ENCODE assay signal across 10 cellular contexts in genomic region chr3:8996681-8997121, GRCh38. TPM values are rescaled to one million over a fixed set of nuclear protein-coding genes. Genes with fewer than 3 reads are reported as not detected.
A peak's percentile ranks its signal among the peaks of the same experiment; 100 is the strongest.
DNase-seq lines count a peak whose midpoint lies in the region; ATAC-seq and TF ChIP-seq lines count a peak whose summit lies in the region.
"Had no signal": no experiment of that assay in that cellular context is flagged by ENCODE, and none has a peak within 500 bp of the region (broad histone marks: within the 10 kb centered on the region; RNA-seq: fewer than 3 reads in every experiment).

No MANE protein-coding gene starts in this region.

- no peak overlapping the region for H2AK5ac ChIP-seq in mesendoderm (ENCODE audit: low read length)

- no peak overlapping the region for H4K5ac ChIP-seq in mesendoderm (ENCODE audit: low read length)

- no peak overlapping the region for H2BK5ac ChIP-seq in mesendoderm (ENCODE audit: low read length)

- in situ Hi-C loops in transverse colon (cut with MboI; ENCODE audit: low pct_ligation_motif_present in 1 of 4, low pct_unique_long_range_greater_than_20kb in 1 of 4, low sequenced_read_pairs in 3 of 4): loop anchor here in 1 of 4 donors (10.0 kb wide), 1 partner anchor 68 kb away; no protein-coding TSS in a partner anchor

- no peak overlapping the region for H3K18ac ChIP-seq in mesendoderm (ENCODE audit: low read length)

- H3K27me3 ChIP-seq in esophagus muscularis mucosa (no peaks in the 10 kb centered on the region), mesendoderm (ENCODE audit: insufficient read depth, low read length, poor library complexity) (no peaks in the 10 kb centered on the region), transverse colon (no peaks in the 10 kb centered on the region)
- H3K27me3 ChIP-seq: MG63 had no signal

- H3K79me1 ChIP-seq in mesendoderm (ENCODE audit: low read length): no peaks in the 10 kb centered on the region

- no peak overlapping the region for H3K4ac ChIP-seq in mesendoderm (ENCODE audit: low read depth, low read length)

- H4K8ac ChIP-seq in mesendoderm (ENCODE audit: low read depth, low read length): no peak overlapping the region

- H3K4me3 ChIP-seq in esophagus muscularis mucosa (peak overlapping the region in 1 of 4 donors; percentile 20), mesendoderm (ENCODE audit: low read length) (no peak overlapping the region), transverse colon (no peak overlapping the region)
- H3K4me3 ChIP-seq: MG63 had no signal

- H3K23ac ChIP-seq in mesendoderm (ENCODE audit: low read length): no peak overlapping the region

- H3K56ac ChIP-seq in mesendoderm (ENCODE audit: low read length): no peak overlapping the region

- WGBS in esophagus muscularis mucosa: 30% methylated on average over 12 of the region's 12 CpGs
- no CpG with 5 or more reads among the region's 12 CpGs for WGBS in mesendoderm (ENCODE audit: extremely low coverage, insufficient coverage, low lambda C conversion rate)
- WGBS in transverse colon (ENCODE audit: low coverage in 1 of 2), 2 donors: 62 to 65% methylated on average over 7 to 12 of the region's 12 CpGs

- H3K9me3 ChIP-seq in esophagus muscularis mucosa: no peaks in the 10 kb centered on the region
- H3K9me3 ChIP-seq in transverse colon: no peaks in the 10 kb centered on the region
- H3K9me3 ChIP-seq: MG63 had no signal

- H3K9ac ChIP-seq in mesendoderm (ENCODE audit: low read length): no peak overlapping the region

- no peak overlapping the region for H2BK120ac ChIP-seq in mesendoderm (ENCODE audit: low read depth, low read length)

- intact Hi-C loops in esophagus muscularis mucosa (cut with DNase I): no loop called here
- intact Hi-C loops in transverse colon (cut with DNase I; ENCODE audit: low total_unique reads): no loop called here

- TF ChIP-seq EP300 in esophagus muscularis mucosa (IDR thresholded peaks at IDR 0.05) (no peak), transverse colon (IDR thresholded peaks at IDR 0.05; ENCODE audit: low read depth) (no peak)

- peak overlapping the region in 3 of 4 donors; percentile 6 to 25 (median 15) for H3K27ac ChIP-seq in esophagus muscularis mucosa (replicated peaks in 1 of 4)
- no peak overlapping the region for H3K27ac ChIP-seq in mesendoderm (ENCODE audit: low read depth, low read length)
- peak overlapping the region in 1 of 4 donors; percentile 41 for H3K27ac ChIP-seq in transverse colon

- H3K79me2 ChIP-seq in mesendoderm (ENCODE audit: control insufficient read depth, insufficient read depth, low read length): no peaks in the 10 kb centered on the region

- no peak overlapping the region for H3K4me2 ChIP-seq in mesendoderm (ENCODE audit: low read length)

- TF ChIP-seq CTCF in esophagus muscularis mucosa (IDR thresholded peaks at IDR 0.05): peak in 2 of 3 experiments; percentile 31 to 41
- peak in 3 of 5 experiments; percentile 10 to 22 (median 15) for TF ChIP-seq CTCF in transverse colon (IDR thresholded peaks at IDR 0.05)

- DNase-seq in LHCN-M2 (ENCODE audit: low read depth) (peak; percentile 40), esophagus muscularis mucosa (ENCODE audit: extremely low spot score) (no peak), mesendoderm (peak; percentile 54), transverse colon (no peak), NCI-H128 (lab: John Stamatoyannopoulos, UW; ENCODE audit: unreplicated experiment) (no peak), NCI-H2107 (lab: John Stamatoyannopoulos, UW) (no peak), LoVo (ENCODE audit: low spot score) (no peak)
- DNase-seq: MG63; stimulated activated CD4-positive, alpha-beta T cell treated with anti-CD3 and anti-CD28 coated beads, Interleukin-4, amount 100 ng/mL, for 24 hours had no signal

- ATAC-seq in HG02678 (IDR thresholded peaks at IDR 0.05; ENCODE audit: unreplicated experiment): no peak

- H3K36me3 ChIP-seq in esophagus muscularis mucosa: no peaks in the 10 kb centered on the region
- no peaks in the 10 kb centered on the region for H3K36me3 ChIP-seq in mesendoderm (ENCODE audit: control insufficient read depth, insufficient read depth, low read length)
- H3K36me3 ChIP-seq in transverse colon: no peaks in the 10 kb centered on the region
- H3K36me3 ChIP-seq: MG63 had no signal

- H2BK15ac ChIP-seq in mesendoderm (replicated peaks; ENCODE audit: low read depth): no peak overlapping the region

- TF ChIP-seq POLR2A in esophagus muscularis mucosa (IDR thresholded peaks at IDR 0.05; ENCODE audit: low read depth): no peak
- TF ChIP-seq POLR2A in transverse colon (IDR thresholded peaks at IDR 0.05): no peak

- peaks cover 9 to 15% (median 14%) of the 10 kb centered on the region in 4 donors for H3K4me1 ChIP-seq in esophagus muscularis mucosa
- H3K4me1 ChIP-seq in mesendoderm (ENCODE audit: control insufficient read depth, low read depth, low read length): no peaks in the 10 kb centered on the region
- H3K4me1 ChIP-seq in transverse colon: no peaks in the 10 kb centered on the region

RNA-seq across cellular contexts. Expression of gene RAD18, which starts 33.4 kb away (rescaled TPM):
- total RNA-seq in LHCN-M2 (2014; rRNA removed): 25.7 and 26.8 TPM in 2 replicates
- 7.5 TPM for polyA plus RNA-seq in LHCN-M2 (2012)
- total RNA-seq in esophagus muscularis mucosa: 1 to 10 TPM; 3.4 to 6.6 (median 5.2) TPM
- 23.8 TPM for polyA plus RNA-seq in mesendoderm (2013, experiment 1 of 2)
- polyA plus RNA-seq in mesendoderm (2013, experiment 2 of 2): 23.6 TPM
- total RNA-seq in transverse colon: 10 to 100 TPM in 1 of 4 donors, 1 to 10 TPM in 3; 8.6 to 11.9 (median 9.7) TPM

Comparison
In these comparisons a context has a peak if more than half of its experiments do, and no peak if none do; other contexts are left out.
1. DNase-seq: peak in LHCN-M2 (single experiment) and mesendoderm (single experiment); none in esophagus muscularis mucosa (single experiment), transverse colon (single experiment), NCI-H128 (single experiment), NCI-H2107 (single experiment) and LoVo (single experiment).